In genomic region chr2:184793196-184793595, GRCh38 we compare ENCODE assay signal across 1 cellular context.
TF ChIP-seq lines count a peak whose summit lies in the region.

No MANE protein-coding gene starts in this region.

TF ChIP-seq in WTC11, 78 proteins besides CTCF, POLR2A, EP300 and RAD21:
- TF ChIP-seq, protein P1, sequence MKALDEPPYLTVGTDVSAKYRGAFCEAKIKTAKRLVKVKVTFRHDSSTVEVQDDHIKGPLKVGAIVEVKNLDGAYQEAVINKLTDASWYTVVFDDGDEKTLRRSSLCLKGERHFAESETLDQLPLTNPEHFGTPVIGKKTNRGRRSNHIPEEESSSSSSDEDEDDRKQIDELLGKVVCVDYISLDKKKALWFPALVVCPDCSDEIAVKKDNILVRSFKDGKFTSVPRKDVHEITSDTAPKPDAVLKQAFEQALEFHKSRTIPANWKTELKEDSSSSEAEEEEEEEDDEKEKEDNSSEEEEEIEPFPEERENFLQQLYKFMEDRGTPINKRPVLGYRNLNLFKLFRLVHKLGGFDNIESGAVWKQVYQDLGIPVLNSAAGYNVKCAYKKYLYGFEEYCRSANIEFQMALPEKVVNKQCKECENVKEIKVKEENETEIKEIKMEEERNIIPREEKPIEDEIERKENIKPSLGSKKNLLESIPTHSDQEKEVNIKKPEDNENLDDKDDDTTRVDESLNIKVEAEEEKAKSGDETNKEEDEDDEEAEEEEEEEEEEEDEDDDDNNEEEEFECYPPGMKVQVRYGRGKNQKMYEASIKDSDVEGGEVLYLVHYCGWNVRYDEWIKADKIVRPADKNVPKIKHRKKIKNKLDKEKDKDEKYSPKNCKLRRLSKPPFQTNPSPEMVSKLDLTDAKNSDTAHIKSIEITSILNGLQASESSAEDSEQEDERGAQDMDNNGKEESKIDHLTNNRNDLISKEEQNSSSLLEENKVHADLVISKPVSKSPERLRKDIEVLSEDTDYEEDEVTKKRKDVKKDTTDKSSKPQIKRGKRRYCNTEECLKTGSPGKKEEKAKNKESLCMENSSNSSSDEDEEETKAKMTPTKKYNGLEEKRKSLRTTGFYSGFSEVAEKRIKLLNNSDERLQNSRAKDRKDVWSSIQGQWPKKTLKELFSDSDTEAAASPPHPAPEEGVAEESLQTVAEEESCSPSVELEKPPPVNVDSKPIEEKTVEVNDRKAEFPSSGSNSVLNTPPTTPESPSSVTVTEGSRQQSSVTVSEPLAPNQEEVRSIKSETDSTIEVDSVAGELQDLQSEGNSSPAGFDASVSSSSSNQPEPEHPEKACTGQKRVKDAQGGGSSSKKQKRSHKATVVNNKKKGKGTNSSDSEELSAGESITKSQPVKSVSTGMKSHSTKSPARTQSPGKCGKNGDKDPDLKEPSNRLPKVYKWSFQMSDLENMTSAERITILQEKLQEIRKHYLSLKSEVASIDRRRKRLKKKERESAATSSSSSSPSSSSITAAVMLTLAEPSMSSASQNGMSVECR (CRISPR knock-in tag; IDR thresholded peaks at IDR 0.05; ENCODE audit: borderline replicate concordance): no peak
- TF ChIP-seq SMAD3 (CRISPR knock-in tag; IDR thresholded peaks at IDR 0.05; ENCODE audit: borderline replicate concordance) (no peak), ZBTB21 (CRISPR knock-in tag; IDR thresholded peaks at IDR 0.05; ENCODE audit: borderline replicate concordance) (no peak)
